In genomic region chr15:29430831-29431230, GRCh38 we compare ENCODE assay signal across 37 cellular contexts.
DNase-seq lines count a peak whose midpoint lies in the region; ATAC-seq, FAIRE-seq and TF ChIP-seq lines count a peak whose summit lies in the region.
"Had no signal": no experiment of that assay in that cellular context is flagged by ENCODE, and none has a peak within 500 bp of the region (broad histone marks: within the 10 kb centered on the region; RNA-seq: fewer than 3 reads in every experiment).

No MANE protein-coding gene starts in this region.

- H3K36me3 Mint-ChIP-seq in WTC11 (peaks cover 5% of the 10 kb centered on the region; the same call in 1 of the 2 replicates), T-helper 17 cell (ENCODE audit: low read depth) (no peaks in the 10 kb centered on the region)
- H3K36me3 Mint-ChIP-seq: CD14-positive monocyte; CD4-positive, alpha-beta memory T cell; CD4-positive, CD25-positive, alpha-beta regulatory T cell; CD8-positive, alpha-beta memory T cell; CD8-positive, alpha-beta T cell had no signal

- TF ChIP-seq RAD21 in K562 (CRISPR knock-in tag; conservative IDR thresholded peaks at IDR 0.05 in 1 of 2, IDR thresholded peaks at IDR 0.05 in 1 of 2): no peak

- peaks cover 9% of the 10 kb centered on the region for H3K9me3 Mint-ChIP-seq in WTC11
- H3K9me3 Mint-ChIP-seq: CD4-positive, alpha-beta T cell; CD8-positive, alpha-beta T cell had no signal

- no peak for DNase-seq in WTC11 (ENCODE audit: low spot score)
- DNase-seq in K562 (ENCODE audit: extremely low read depth in 1 of 4, low spot score in 3 of 4): no peak
- DNase-seq in esophagus muscularis mucosa (ENCODE audit: extremely low spot score): peak; percentile 89
- DNase-seq in lung (ENCODE audit: low spot score): peak; percentile 14
- no peak for DNase-seq in T-helper 17 cell
- DNase-seq in SKM-1 (lab: John Stamatoyannopoulos, UW; ENCODE audit: unreplicated experiment): no peak
- DNase-seq: 8988T; ACHN; AML-193; BE2C; C1 segment of cervical spinal cord; Caco-2; Calu3; CD4-positive, alpha-beta memory T cell; CD4-positive, alpha-beta T cell; CD4-positive, CD25-positive, alpha-beta regulatory T cell; CD8-positive, alpha-beta memory T cell; CD8-positive, alpha-beta T cell; COR-L47; DMS 273 treated with DMSO at 0.1 percent for 48 hours; DMS153; DMS53; DMS79; DMS79 treated with DMSO at 0.1 percent for 48 hours; DND-41; EL had no signal

- H3K27ac ChIP-seq in K562 (ENCODE audit: extremely low read depth, low read depth, low read length) (no peak overlapping the region), esophagus muscularis mucosa (replicated peaks in 1 of 4) (no peak overlapping the region), lung (ENCODE audit: low read depth in 1 of 2, low read length in 1 of 2) (no peak overlapping the region)
- H3K27ac ChIP-seq: 22Rv1; A549; BLaER1; BLaER1 treated with 17β-estradiol and CSF1 and Interleukin-3, amounts not matched to agents 10 nM and 100 nM; C4-2B had no signal

- no peak overlapping the region for H3K4me2 ChIP-seq in K562 (ENCODE audit: insufficient read depth, low read length)
- H3K4me2 ChIP-seq: A549; BLaER1; BLaER1 treated with 17β-estradiol and CSF1 and Interleukin-3, amounts not matched to agents 10 nM and 100 nM had no signal

- no peak overlapping the region for H2AFZ ChIP-seq in K562 (ENCODE audit: low read depth, low read length)

- H3K36me3 ChIP-seq in K562 (ENCODE audit: control insufficient read depth, insufficient read depth, low read length): no peaks in the 10 kb centered on the region
- H3K36me3 ChIP-seq in esophagus muscularis mucosa: no peaks in the 10 kb centered on the region
- H3K36me3 ChIP-seq in lung (ENCODE audit: control insufficient read depth in 2 of 2, insufficient read depth in 2 of 2, low read length in 2 of 2): no peaks in the 10 kb centered on the region
- H3K36me3 ChIP-seq: BE2C; BLaER1; BLaER1 treated with 17β-estradiol and CSF1 and Interleukin-3, amounts not matched to agents 10 nM and 100 nM had no signal

- ATAC-seq in WTC11: peak; percentile 41
- no peak for ATAC-seq in K562
- ATAC-seq in lung (ENCODE audit: insufficient read depth, low FRiP score): no peak
- ATAC-seq in T-helper 17 cell: no peak
- no peak for ATAC-seq in HG03280 (IDR thresholded peaks at IDR 0.05; ENCODE audit: unreplicated experiment)
- no peak for ATAC-seq in GM21723 (IDR thresholded peaks at IDR 0.05; ENCODE audit: unreplicated experiment)
- ATAC-seq: A549; CD8-positive, alpha-beta T cell had no signal

- no peaks in the 10 kb centered on the region for H3K9me1 ChIP-seq in K562 (ENCODE audit: control insufficient read depth, insufficient read depth, low read length)

- no peak for TF ChIP-seq CTCF in WTC11 (IDR thresholded peaks at IDR 0.05)
- TF ChIP-seq CTCF in K562 (IDR thresholded peaks at IDR 0.05 in 2 of 3, conservative IDR thresholded peaks at IDR 0.05 in 1 of 3; ENCODE audit: insufficient read depth in 2 of 3, low read depth in 1 of 3, low read length in 3 of 3): no peak
- no peak for TF ChIP-seq CTCF in esophagus muscularis mucosa (IDR thresholded peaks at IDR 0.05)
- TF ChIP-seq CTCF in lung (IDR thresholded peaks at IDR 0.05; ENCODE audit: control extremely low read depth, extremely low read depth): no peak

- TF ChIP-seq POLR2A in K562 (conservative IDR thresholded peaks at IDR 0.05) (no peak), esophagus muscularis mucosa (IDR thresholded peaks at IDR 0.05; ENCODE audit: low read depth) (no peak)

- CTCF ChIA-PET in WTC11 (lab: Charles Lee) (no interaction called here), K562 (lab: Yijun Ruan, JAX; ENCODE audit: low intra/inter-chr PET ratio) (interaction anchor here (0.5 kb wide), 1 partner anchor 1690 kb away, joined by 3 read pairs; no protein-coding TSS in a partner anchor)

- H3K9ac ChIP-seq in K562 (ENCODE audit: insufficient read depth in 1 of 2, low read depth in 2 of 2, low read length in 2 of 2): no peak overlapping the region
- H3K9ac ChIP-seq: BLaER1; BLaER1 treated with 17β-estradiol and CSF1 and Interleukin-3, amounts not matched to agents 10 nM and 100 nM had no signal

- H3K79me2 ChIP-seq in K562 (ENCODE audit: control insufficient read depth, insufficient read depth, low read length): no peaks in the 10 kb centered on the region

- in situ Hi-C loops in K562 (cut with MboI): no loop called here

- intact Hi-C loops in K562 (cut with micrococcal nuclease) (no loop called here), esophagus muscularis mucosa (cut with DNase I) (no loop called here)

- H3K9me3 ChIP-seq in K562 (replicated peaks; ENCODE audit: control insufficient read depth, insufficient read depth, low read depth, low read length) (no peaks in the 10 kb centered on the region), esophagus muscularis mucosa (no peaks in the 10 kb centered on the region), lung (ENCODE audit: control insufficient read depth in 2 of 2, insufficient read depth in 1 of 2, low read length in 1 of 2) (peaks cover 0 to 6% of the 10 kb centered on the region in 2 donors), T-helper 17 cell (ENCODE audit: control insufficient read depth, low read length, poor library complexity, severe bottlenecking) (no peaks in the 10 kb centered on the region)
- H3K9me3 ChIP-seq: A549, BE2C, BLaER1, Caco-2 had no signal

- H3K4me1 Mint-ChIP-seq in WTC11 (peaks cover 24% of the 10 kb centered on the region), T-helper 17 cell (no peaks in the 10 kb centered on the region)
- H3K4me1 Mint-ChIP-seq: B cell; CD14-positive monocyte; CD4-positive, alpha-beta memory T cell; CD4-positive, CD25-positive, alpha-beta regulatory T cell; CD8-positive, alpha-beta memory T cell had no signal

- WGBS in K562 (ENCODE audit: insufficient coverage, low coverage, missing lambda C conversion rate): under 1% methylated on average over 10 of the region's 10 CpGs
- 86% methylated on average over 10 of the region's 10 CpGs for WGBS in esophagus muscularis mucosa
- 92 to 93% methylated on average over 10 of the region's 10 CpGs for WGBS in lung, 2 donors

- H4K20me1 ChIP-seq in K562 (replicated peaks; ENCODE audit: control insufficient read depth, insufficient read depth, low read length): no peaks in the 10 kb centered on the region
- H4K20me1 ChIP-seq: BLaER1; BLaER1 treated with 17β-estradiol and CSF1 and Interleukin-3, amounts not matched to agents 10 nM and 100 nM had no signal

- no TSS peak for BruUV-seq in K562 (replicated peaks; lab: Mats Ljungman, UMichigan)

- no peak for FAIRE-seq in K562 (lab: Jason Lieb, UNC)
- FAIRE-seq: A204.1, A549, D721Med had no signal

- no peak overlapping the region for H3K4me3 Mint-ChIP-seq in WTC11
- no peak overlapping the region for H3K4me3 Mint-ChIP-seq in T-helper 17 cell
- H3K4me3 Mint-ChIP-seq: B cell; CD14-positive monocyte; CD4-positive, alpha-beta memory T cell; CD4-positive, alpha-beta T cell; CD4-positive, CD25-positive, alpha-beta regulatory T cell; CD8-positive, alpha-beta memory T cell; CD8-positive, alpha-beta T cell had no signal

- TF ChIP-seq EP300 in K562 (IDR thresholded peaks at IDR 0.05; ENCODE audit: low read length): no peak
- no peak for TF ChIP-seq EP300 in esophagus muscularis mucosa (IDR thresholded peaks at IDR 0.05)

- H3K27me3 ChIP-seq in K562 (ENCODE audit: control insufficient read depth in 2 of 2, insufficient read depth in 2 of 2, low read length in 2 of 2) (no peaks in the 10 kb centered on the region; a peak in 3 of 5 replicates), esophagus muscularis mucosa (peaks cover 0 to 14% (median 0%) of the 10 kb centered on the region in 4 donors), lung (ENCODE audit: control insufficient read depth, insufficient read depth) (no peaks in the 10 kb centered on the region)
- H3K27me3 ChIP-seq: BE2C; BLaER1; BLaER1 treated with 17β-estradiol and CSF1 and Interleukin-3, amounts not matched to agents 10 nM and 100 nM had no signal

- H3K4me3 ChIP-seq in K562 (no peak overlapping the region), esophagus muscularis mucosa (no peak overlapping the region), lung (no peak overlapping the region)
- H3K4me3 ChIP-seq: A549; BLaER1; BLaER1 treated with 17β-estradiol and CSF1 and Interleukin-3, amounts not matched to agents 10 nM and 100 nM had no signal

- H3K27me3 Mint-ChIP-seq in WTC11 (ENCODE audit: low read depth) (no peaks in the 10 kb centered on the region), T-helper 17 cell (peaks cover 30% of the 10 kb centered on the region)

- no peak overlapping the region for H3K27ac Mint-ChIP-seq in WTC11
- H3K27ac Mint-ChIP-seq in T-helper 17 cell: no peak overlapping the region
- H3K27ac Mint-ChIP-seq: B cell; CD4-positive, alpha-beta T cell; CD4-positive, CD25-positive, alpha-beta regulatory T cell; CD8-positive, alpha-beta memory T cell; CD8-positive, alpha-beta T cell had no signal

- POLR2A ChIA-PET in WTC11 (lab: Charles Lee) (no interaction called here), K562 (lab: Yijun Ruan, JAX) (interaction anchor here (0.7 kb wide), 1 partner anchor 168 kb away, joined by 3 read pairs; no protein-coding TSS in a partner anchor)

- H3K4me1 ChIP-seq in K562 (replicated peaks in 1 of 2; ENCODE audit: control insufficient read depth in 2 of 2, insufficient read depth in 2 of 2, low read length in 2 of 2) (no peaks in the 10 kb centered on the region), esophagus muscularis mucosa (no peaks in the 10 kb centered on the region), lung (ENCODE audit: control insufficient read depth in 2 of 2, insufficient read depth in 2 of 2, low read length in 2 of 2) (no peaks in the 10 kb centered on the region)
- H3K4me1 ChIP-seq: A549, BE2C, Caco-2 had no signal

TF ChIP-seq in WTC11, 78 proteins besides CTCF, POLR2A, EP300 and RAD21 (continues in another document):
- TF ChIP-seq EMX1 (CRISPR knock-in tag; IDR thresholded peaks at IDR 0.05) (no peak), SMAD4 (CRISPR knock-in tag; IDR thresholded peaks at IDR 0.05) (no peak)

TF ChIP-seq in K562, 482 proteins besides CTCF, POLR2A, EP300 and RAD21 (continues in another document):
- TF ChIP-seq ZFP30 (CRISPR knock-in tag; IDR thresholded peaks at IDR 0.05; ENCODE audit: borderline replicate concordance): no peak

Comparison
In these comparisons a context has a peak if more than half of its experiments do, and no peak if none do; other contexts are left out.
1. DNase-seq: peak in esophagus muscularis mucosa (single experiment) and lung (single experiment); none in WTC11 (single experiment), K562 (0 of 4), T-helper 17 cell (0 of 3) and SKM-1 (single experiment).